1 cellular context compared by ENCODE assay signal in the genomic region with DNA sequence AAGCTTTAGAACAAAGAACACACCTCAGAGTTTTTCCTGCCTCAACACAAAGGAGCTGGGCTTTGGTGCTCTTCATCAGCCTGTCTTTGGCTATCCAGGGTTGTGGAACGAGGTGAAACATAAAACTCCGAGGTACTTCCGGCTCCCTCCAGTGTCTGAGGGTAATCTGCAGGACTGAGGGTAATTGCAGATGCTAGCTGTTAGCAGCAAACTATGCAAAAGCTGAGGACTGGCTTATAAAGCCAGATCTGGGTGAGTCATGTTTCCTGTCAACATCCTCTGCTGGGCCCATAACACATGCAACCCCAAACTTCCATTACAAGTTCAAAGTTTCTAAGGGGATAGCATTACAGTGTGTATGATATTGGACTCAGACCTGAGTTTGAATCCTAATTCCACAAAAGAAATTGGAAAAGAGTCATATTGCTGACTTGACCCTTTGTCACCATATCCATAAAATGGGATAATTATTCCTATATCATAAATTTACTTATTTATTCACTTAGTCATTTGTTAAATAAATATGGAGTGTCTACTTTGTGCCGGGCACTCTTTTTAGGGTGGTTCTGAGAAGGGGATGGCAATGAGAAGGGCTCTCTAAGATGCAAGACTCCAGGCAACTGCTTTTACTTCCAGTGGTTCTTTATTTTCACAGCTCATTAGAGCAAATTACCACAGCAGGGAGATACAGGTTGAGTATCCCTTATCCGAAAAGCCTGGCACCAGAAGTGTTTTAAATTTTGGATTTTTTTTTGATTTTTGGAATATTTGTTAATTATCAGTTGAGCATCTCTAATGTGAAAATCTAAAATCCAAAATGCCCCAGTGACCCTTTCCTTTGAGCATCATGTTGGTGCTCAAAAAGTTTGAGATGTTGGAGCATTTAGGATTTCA.
TF ChIP-seq lines count a peak whose summit lies in the region.

No MANE protein-coding gene starts in this region.

TF ChIP-seq in SK-N-SH treated with all-trans-retinoic acid at 6 μM for 48 hours, 23 proteins besides CTCF, POLR2A, EP300 and RAD21 (continued from another document):
- TF ChIP-seq, protein P1, sequence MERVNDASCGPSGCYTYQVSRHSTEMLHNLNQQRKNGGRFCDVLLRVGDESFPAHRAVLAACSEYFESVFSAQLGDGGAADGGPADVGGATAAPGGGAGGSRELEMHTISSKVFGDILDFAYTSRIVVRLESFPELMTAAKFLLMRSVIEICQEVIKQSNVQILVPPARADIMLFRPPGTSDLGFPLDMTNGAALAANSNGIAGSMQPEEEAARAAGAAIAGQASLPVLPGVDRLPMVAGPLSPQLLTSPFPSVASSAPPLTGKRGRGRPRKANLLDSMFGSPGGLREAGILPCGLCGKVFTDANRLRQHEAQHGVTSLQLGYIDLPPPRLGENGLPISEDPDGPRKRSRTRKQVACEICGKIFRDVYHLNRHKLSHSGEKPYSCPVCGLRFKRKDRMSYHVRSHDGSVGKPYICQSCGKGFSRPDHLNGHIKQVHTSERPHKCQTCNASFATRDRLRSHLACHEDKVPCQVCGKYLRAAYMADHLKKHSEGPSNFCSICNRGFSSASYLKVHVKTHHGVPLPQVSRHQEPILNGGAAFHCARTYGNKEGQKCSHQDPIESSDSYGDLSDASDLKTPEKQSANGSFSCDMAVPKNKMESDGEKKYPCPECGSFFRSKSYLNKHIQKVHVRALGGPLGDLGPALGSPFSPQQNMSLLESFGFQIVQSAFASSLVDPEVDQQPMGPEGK (CRISPR knock-in tag; IDR thresholded peaks at IDR 0.05; ENCODE audit: borderline replicate concordance), result peak; percentile 98
- TF ChIP-seq PPARA (CRISPR knock-in tag; IDR thresholded peaks at IDR 0.05; ENCODE audit: borderline replicate concordance), result no peak
- peak; percentile 98 for TF ChIP-seq RARB (CRISPR knock-in tag; IDR thresholded peaks at IDR 0.05)
- TF ChIP-seq OSR1 (CRISPR knock-in tag; IDR thresholded peaks at IDR 0.05), result no peak
- no peak for TF ChIP-seq CSDC2 (CRISPR knock-in tag; IDR thresholded peaks at IDR 0.05)
- peak; percentile 66; the same call in 1 of the 2 replicates for TF ChIP-seq ARNTL (CRISPR knock-in tag; IDR thresholded peaks at IDR 0.05; ENCODE audit: borderline replicate concordance, low read depth)
